Comparison of ENCODE assay signal across 1 cellular context in the genomic region with DNA sequence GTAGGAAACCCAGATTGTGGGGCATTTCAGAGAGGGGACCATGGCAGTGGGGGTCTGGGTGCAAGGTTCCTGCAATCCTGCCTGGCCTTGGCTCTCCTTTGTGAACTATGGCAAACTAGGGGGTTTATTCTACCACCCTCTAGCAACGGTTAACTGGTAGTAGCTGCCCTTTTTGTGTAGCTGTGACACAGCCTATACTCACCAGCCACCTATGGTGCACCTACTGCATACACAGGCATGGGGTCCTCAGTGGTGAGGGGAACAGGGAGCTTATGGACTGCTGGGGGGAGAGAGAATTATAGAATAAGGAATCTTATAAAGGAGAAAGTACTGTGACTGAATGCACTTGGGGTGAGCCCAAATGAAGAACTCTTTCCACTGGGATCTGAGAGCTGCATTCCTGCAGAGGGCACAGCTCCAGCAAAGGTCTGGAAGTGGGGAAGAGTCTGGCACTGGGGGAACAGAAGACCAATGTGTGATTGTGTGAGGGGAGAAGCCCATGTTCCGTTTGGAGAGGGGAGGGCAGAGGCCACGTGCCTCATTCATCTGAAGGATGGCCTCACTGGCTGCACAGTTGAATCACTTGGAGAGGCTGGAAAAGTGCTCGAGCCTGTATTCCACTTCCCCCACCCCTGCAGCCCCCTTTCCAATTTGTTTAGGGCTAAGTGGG.
TF ChIP-seq lines count a peak whose summit lies in the region.

No MANE protein-coding gene starts in this region.

TF ChIP-seq in WTC11, 78 proteins besides CTCF, POLR2A, EP300 and RAD21 (continued from another document):
- TF ChIP-seq, protein P1, sequence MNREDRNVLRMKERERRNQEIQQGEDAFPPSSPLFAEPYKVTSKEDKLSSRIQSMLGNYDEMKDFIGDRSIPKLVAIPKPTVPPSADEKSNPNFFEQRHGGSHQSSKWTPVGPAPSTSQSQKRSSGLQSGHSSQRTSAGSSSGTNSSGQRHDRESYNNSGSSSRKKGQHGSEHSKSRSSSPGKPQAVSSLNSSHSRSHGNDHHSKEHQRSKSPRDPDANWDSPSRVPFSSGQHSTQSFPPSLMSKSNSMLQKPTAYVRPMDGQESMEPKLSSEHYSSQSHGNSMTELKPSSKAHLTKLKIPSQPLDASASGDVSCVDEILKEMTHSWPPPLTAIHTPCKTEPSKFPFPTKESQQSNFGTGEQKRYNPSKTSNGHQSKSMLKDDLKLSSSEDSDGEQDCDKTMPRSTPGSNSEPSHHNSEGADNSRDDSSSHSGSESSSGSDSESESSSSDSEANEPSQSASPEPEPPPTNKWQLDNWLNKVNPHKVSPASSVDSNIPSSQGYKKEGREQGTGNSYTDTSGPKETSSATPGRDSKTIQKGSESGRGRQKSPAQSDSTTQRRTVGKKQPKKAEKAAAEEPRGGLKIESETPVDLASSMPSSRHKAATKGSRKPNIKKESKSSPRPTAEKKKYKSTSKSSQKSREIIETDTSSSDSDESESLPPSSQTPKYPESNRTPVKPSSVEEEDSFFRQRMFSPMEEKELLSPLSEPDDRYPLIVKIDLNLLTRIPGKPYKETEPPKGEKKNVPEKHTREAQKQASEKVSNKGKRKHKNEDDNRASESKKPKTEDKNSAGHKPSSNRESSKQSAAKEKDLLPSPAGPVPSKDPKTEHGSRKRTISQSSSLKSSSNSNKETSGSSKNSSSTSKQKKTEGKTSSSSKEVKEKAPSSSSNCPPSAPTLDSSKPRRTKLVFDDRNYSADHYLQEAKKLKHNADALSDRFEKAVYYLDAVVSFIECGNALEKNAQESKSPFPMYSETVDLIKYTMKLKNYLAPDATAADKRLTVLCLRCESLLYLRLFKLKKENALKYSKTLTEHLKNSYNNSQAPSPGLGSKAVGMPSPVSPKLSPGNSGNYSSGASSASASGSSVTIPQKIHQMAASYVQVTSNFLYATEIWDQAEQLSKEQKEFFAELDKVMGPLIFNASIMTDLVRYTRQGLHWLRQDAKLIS (CRISPR knock-in tag; IDR thresholded peaks at IDR 0.05; ENCODE audit: borderline replicate concordance): no peak
- peak; percentile 57; the same call in 1 of the 2 replicates for TF ChIP-seq EMX1 (CRISPR knock-in tag; IDR thresholded peaks at IDR 0.05)
- TF ChIP-seq, protein P2, sequence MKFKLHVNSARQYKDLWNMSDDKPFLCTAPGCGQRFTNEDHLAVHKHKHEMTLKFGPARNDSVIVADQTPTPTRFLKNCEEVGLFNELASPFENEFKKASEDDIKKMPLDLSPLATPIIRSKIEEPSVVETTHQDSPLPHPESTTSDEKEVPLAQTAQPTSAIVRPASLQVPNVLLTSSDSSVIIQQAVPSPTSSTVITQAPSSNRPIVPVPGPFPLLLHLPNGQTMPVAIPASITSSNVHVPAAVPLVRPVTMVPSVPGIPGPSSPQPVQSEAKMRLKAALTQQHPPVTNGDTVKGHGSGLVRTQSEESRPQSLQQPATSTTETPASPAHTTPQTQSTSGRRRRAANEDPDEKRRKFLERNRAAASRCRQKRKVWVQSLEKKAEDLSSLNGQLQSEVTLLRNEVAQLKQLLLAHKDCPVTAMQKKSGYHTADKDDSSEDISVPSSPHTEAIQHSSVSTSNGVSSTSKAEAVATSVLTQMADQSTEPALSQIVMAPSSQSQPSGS (CRISPR knock-in tag; IDR thresholded peaks at IDR 0.05; ENCODE audit: borderline replicate concordance, low read depth): no peak
